17 cellular contexts compared by ENCODE assay signal in the genomic region with DNA sequence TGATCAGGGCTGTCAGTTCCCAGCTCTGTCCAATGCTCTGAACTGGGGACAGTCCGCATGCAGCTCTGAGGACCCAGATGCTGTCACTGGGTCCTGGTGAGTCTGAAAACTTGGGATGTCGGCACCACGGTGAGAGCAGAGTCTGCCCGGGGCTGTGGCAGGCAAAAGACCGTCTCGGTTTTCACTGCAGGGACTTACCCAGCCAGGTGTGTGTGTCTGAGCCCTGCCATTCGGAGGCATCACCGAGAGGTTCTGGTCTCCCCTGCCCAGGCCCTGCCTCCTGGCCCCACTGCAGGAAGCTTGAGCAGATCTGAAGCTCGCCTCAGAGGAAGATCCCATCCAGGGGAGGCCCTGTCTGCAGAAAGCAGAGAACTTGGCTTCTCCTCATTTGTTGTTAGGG. TPM values are rescaled to one million over a fixed set of nuclear protein-coding genes. Genes with fewer than 3 reads are reported as not detected.
"Had no signal": no experiment of that assay in that cellular context is flagged by ENCODE, and none has a peak within 500 bp of the region (broad histone marks: within the 10 kb centered on the region; RNA-seq: fewer than 3 reads in every experiment).

No MANE protein-coding gene starts in this region.

- H3K27ac ChIP-seq: epithelial cell of prostate, lower lobe of right lung, neutrophil, transverse colon had no signal

- DNase-seq: activated CD4-positive, alpha-beta T cell treated with anti-CD3 and anti-CD28 coated beads, Interleukin-2, amount 50 U/mL, for 48 hours; activated naive CD4-positive, alpha-beta T cell treated with anti-CD3 and anti-CD28 coated beads, Interleukin-2, amount 10 ng/mL, durations not matched to agents 7 days and 5 days; foreskin melanocyte; head of caudate nucleus; lower lobe of right lung; stimulated activated CD4-positive, alpha-beta T cell treated with anti-CD3 and anti-CD28 coated beads, Interleukin-4, amount 100 ng/mL, for 4 hours; stimulated activated CD8-positive, alpha-beta memory T cell treated with anti-CD3 and anti-CD28 coated beads, Interleukin-4, amount 100 ng/mL, for 48 hours; stimulated activated naive CD8-positive, alpha-beta T cell treated with anti-CD3 and anti-CD28 coated beads, Interleukin-15, Interleukin-2, amounts not matched to agents 100 U/mL and 50 U/mL, for 24 hours; transverse colon had no signal

- H3K4me3 ChIP-seq: lower lobe of right lung, transverse colon had no signal

- H3K4me3 Mint-ChIP-seq: activated naive CD4-positive, alpha-beta T cell treated with anti-CD3 and anti-CD28 coated beads, Interleukin-2, amount 10 ng/mL, durations not matched to agents 7 days and 5 days; mesothelial cell of epicardium had no signal

- H3K36me3 ChIP-seq: lower lobe of right lung, neutrophil, transverse colon had no signal

- H3K4me1 ChIP-seq: lower lobe of right lung, transverse colon had no signal

- ATAC-seq: activated CD4-positive, CD25-positive, alpha-beta regulatory T cell treated with anti-CD3 and anti-CD28 coated beads, Interleukin-2, amount 50 U/mL, for 24 hours; stimulated activated naive CD8-positive, alpha-beta T cell treated with anti-CD3 and anti-CD28 coated beads, Interleukin-15, Interleukin-2, amounts not matched to agents 100 U/mL and 50 U/mL, for 24 hours had no signal

- H3K4me1 Mint-ChIP-seq: activated naive CD4-positive, alpha-beta T cell treated with anti-CD3 and anti-CD28 coated beads, Interleukin-2, amount 10 ng/mL, durations not matched to agents 7 days and 5 days had no signal

- H3K27me3 ChIP-seq: neutrophil, transverse colon had no signal

- H3K27ac Mint-ChIP-seq: activated naive CD4-positive, alpha-beta T cell treated with anti-CD3 and anti-CD28 coated beads, Interleukin-2, amount 10 ng/mL, durations not matched to agents 7 days and 5 days; mesothelial cell of epicardium had no signal

- H3K9me3 ChIP-seq: lower lobe of right lung, neutrophil, transverse colon had no signal

- H3K9me3 Mint-ChIP-seq: activated naive CD4-positive, alpha-beta T cell treated with anti-CD3 and anti-CD28 coated beads, Interleukin-2, amount 10 ng/mL, durations not matched to agents 7 days and 5 days had no signal

- H3K36me3 Mint-ChIP-seq: activated naive CD4-positive, alpha-beta T cell treated with anti-CD3 and anti-CD28 coated beads, Interleukin-2, amount 10 ng/mL, durations not matched to agents 7 days and 5 days; mesothelial cell of epicardium had no signal

RNA-seq across cellular contexts. Expression of gene TP53AIP1, which starts 5.2 kb away (rescaled TPM):
- total RNA-seq: dermis microvascular lymphatic vessel endothelial cell, fibroblast of lung, lower lobe of right lung, skeletal muscle tissue had no signal
- polyA plus RNA-seq: fibroblast of lung had no signal

RNA-seq across cellular contexts. Expression of gene KCNJ5, which starts 46.3 kb away (rescaled TPM):
- total RNA-seq: dermis microvascular lymphatic vessel endothelial cell, myocyte had no signal
